14 cellular contexts compared by ENCODE assay signal in the genomic region with DNA sequence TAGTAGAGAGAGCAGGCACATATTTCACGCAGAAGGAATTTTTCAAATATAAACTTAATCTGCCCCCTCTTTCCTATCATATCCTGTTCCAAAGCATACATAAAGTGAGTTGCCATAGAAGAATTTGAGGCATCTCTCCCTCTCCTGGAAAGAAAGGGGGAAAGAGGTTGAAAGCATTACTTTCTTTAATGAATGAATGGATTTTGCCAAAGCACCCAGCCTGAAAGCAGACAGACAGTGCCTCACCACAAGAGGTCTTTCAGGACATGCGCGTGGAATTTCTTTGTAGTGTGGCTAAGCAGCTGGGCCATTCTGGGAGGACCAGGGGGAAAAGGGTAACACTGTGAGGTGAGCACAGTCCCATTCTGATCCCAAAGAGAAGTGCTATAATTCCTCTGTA.
DNase-seq lines count a peak whose midpoint lies in the region; ATAC-seq and TF ChIP-seq lines count a peak whose summit lies in the region.
"Had no signal": no experiment of that assay in that cellular context is flagged by ENCODE, and none has a peak within 500 bp of the region (broad histone marks: within the 10 kb centered on the region; RNA-seq: fewer than 3 reads in every experiment).

No MANE protein-coding gene starts in this region.

- peaks cover 19% of the 10 kb centered on the region for H3K4me1 Mint-ChIP-seq in chondrocyte (ENCODE audit: low read depth)
- H3K4me1 Mint-ChIP-seq: B cell had no signal

- peaks cover 4% of the 10 kb centered on the region for H3K27me3 Mint-ChIP-seq in chondrocyte (ENCODE audit: low read depth)
- H3K27me3 Mint-ChIP-seq: B cell had no signal

- no peaks in the 10 kb centered on the region for H3K36me3 Mint-ChIP-seq in chondrocyte (ENCODE audit: low read depth)

- no peak for TF ChIP-seq CTCF in chondrocyte (IDR thresholded peaks at IDR 0.05)

- ATAC-seq in GM21390 (IDR thresholded peaks at IDR 0.05; ENCODE audit: unreplicated experiment) (no peak), HG02870 (IDR thresholded peaks at IDR 0.05; ENCODE audit: unreplicated experiment) (no peak)
- ATAC-seq: activated CD8-positive, alpha-beta T cell treated with anti-CD3 and anti-CD28 coated beads for 36 hours; K562 had no signal

- no peaks in the 10 kb centered on the region for H3K9me3 Mint-ChIP-seq in chondrocyte (ENCODE audit: low read depth)
- H3K9me3 Mint-ChIP-seq: activated CD8-positive, alpha-beta T cell treated with anti-CD3 and anti-CD28 coated beads for 36 hours had no signal

- peak overlapping the region; percentile 9 for H3K27ac Mint-ChIP-seq in chondrocyte (ENCODE audit: unreplicated experiment)
- H3K27ac Mint-ChIP-seq: activated CD8-positive, alpha-beta T cell treated with anti-CD3 and anti-CD28 coated beads for 36 hours; B cell had no signal

- DNase-seq in AG08396 (ENCODE audit: low spot score) (peak; percentile 51), HS-5 (ENCODE audit: low read depth) (peak; percentile 67), chondrocyte (ENCODE audit: low spot score) (no peak), kidney tubule cell (ENCODE audit: low spot score) (peak; percentile 78), anterior cingulate cortex (lab: John Stamatoyannopoulos, UW) (no peak), cerebellar nuclear complex (lab: John Stamatoyannopoulos, UW) (no peak)
- DNase-seq: activated CD8-positive, alpha-beta T cell treated with anti-CD3 and anti-CD28 coated beads for 36 hours; activated naive CD4-positive, alpha-beta T cell treated with Interleukin-2 at 50 U/mL for 16 hours; midbrain; NCI-H2081 treated with DMSO at 0.1 percent for 48 hours had no signal

- no peak overlapping the region for H3K4me3 Mint-ChIP-seq in chondrocyte (ENCODE audit: unreplicated experiment)
- H3K4me3 Mint-ChIP-seq: activated CD8-positive, alpha-beta T cell treated with anti-CD3 and anti-CD28 coated beads for 36 hours; B cell had no signal

Comparison
In these comparisons a context has a peak if more than half of its experiments do, and no peak if none do; other contexts are left out.
1. DNase-seq: peak in AG08396 (single experiment), HS-5 (single experiment) and kidney tubule cell (single experiment); none in chondrocyte (single experiment), anterior cingulate cortex (0 of 58) and cerebellar nuclear complex (0 of 2).